ENCODE assay signal across 10 cellular contexts in genomic region chr18:3885209-3885792, GRCh38.
A peak's percentile ranks its signal among the peaks of the same experiment; 100 is the strongest.
DNase-seq lines count a peak whose midpoint lies in the region; ATAC-seq and TF ChIP-seq lines count a peak whose summit lies in the region.
"Had no signal": no experiment of that assay in that cellular context is flagged by ENCODE, and none has a peak within 500 bp of the region (broad histone marks: within the 10 kb centered on the region; RNA-seq: fewer than 3 reads in every experiment).

No MANE protein-coding gene starts in this region.

- H3K4me1 Mint-ChIP-seq in GM23338, result peaks cover 6% of the 10 kb centered on the region; the same call in 1 of the 3 replicates
- H3K4me1 Mint-ChIP-seq: IgD-negative memory B cell had no signal

- H3K4me3 ChIP-seq in GM23338 (no peak overlapping the region), stomach (no peak overlapping the region)

- 0 out of 3 replicates have a peak, but pooled peaks cover 3% of the 10 kb centered on the region for H3K36me3 Mint-ChIP-seq in GM23338 (ENCODE audit: low read depth)
- H3K36me3 Mint-ChIP-seq: IgD-negative memory B cell had no signal

- H2AFZ ChIP-seq in GM23338, result no peak overlapping the region

- peaks cover 2% of the 10 kb centered on the region for H3K27me3 Mint-ChIP-seq in GM23338 (ENCODE audit: insufficient read depth, low read depth, poor library complexity)
- H3K27me3 Mint-ChIP-seq: IgD-negative memory B cell had no signal

- H3K9me3 ChIP-seq in stomach, result no peaks in the 10 kb centered on the region

- no peak overlapping the region for H3K27ac Mint-ChIP-seq in GM23338
- H3K27ac Mint-ChIP-seq: IgD-negative memory B cell had no signal

- intact Hi-C loops in stomach (cut with DNase I; ENCODE audit: low total_unique reads), result no loop called here

- WGBS in stomach, 5 donors, result 66 to 79% (median 77%) methylated on average over 2 of the region's 2 CpGs

- no peaks in the 10 kb centered on the region for H3K27me3 ChIP-seq in GM23338 (ENCODE audit: insufficient read depth)
- no peaks in the 10 kb centered on the region for H3K27me3 ChIP-seq in foreskin keratinocyte
- no peaks in the 10 kb centered on the region for H3K27me3 ChIP-seq in stomach

- no peaks in the 10 kb centered on the region for H3K9me3 Mint-ChIP-seq in GM23338
- H3K9me3 Mint-ChIP-seq: IgD-negative memory B cell had no signal

- TF ChIP-seq CTCF in GM23338 (conservative IDR thresholded peaks at IDR 0.05; ENCODE audit: low read depth in 2 of 2) (peak; percentile 31 to 65), foreskin keratinocyte (conservative IDR thresholded peaks at IDR 0.05) (peak; percentile 45), stomach (IDR thresholded peaks at IDR 0.05) (peak in 1 of 7 experiments; percentile 13)

- H4K20me1 ChIP-seq in GM23338 (replicated peaks; ENCODE audit: insufficient read depth), result no peaks in the 10 kb centered on the region

- H3K79me2 ChIP-seq in GM23338 (replicated peaks; ENCODE audit: insufficient read depth), result no peaks in the 10 kb centered on the region

- TF ChIP-seq POLR2A in stomach (IDR thresholded peaks at IDR 0.05), result no peak

- no peak overlapping the region for H3K27ac ChIP-seq in GM23338 (ENCODE audit: low read depth)
- H3K27ac ChIP-seq in foreskin keratinocyte, result no peak overlapping the region
- H3K27ac ChIP-seq in stomach, result no peak overlapping the region

- H3K9me2 ChIP-seq in GM23338 (ENCODE audit: insufficient read depth), result no peaks in the 10 kb centered on the region

- no peak overlapping the region for H3K4me2 ChIP-seq in GM23338

- peak; percentile 93 for ATAC-seq in GM23338
- peak; percentile 76 for ATAC-seq in foreskin keratinocyte
- ATAC-seq in GM18520 (IDR thresholded peaks at IDR 0.05; ENCODE audit: unreplicated experiment), result no peak
- no peak for ATAC-seq in HG02623 (IDR thresholded peaks at IDR 0.05; ENCODE audit: unreplicated experiment)

- no peaks in the 10 kb centered on the region for H3F3A ChIP-seq in GM23338 (replicated peaks; ENCODE audit: low read depth)

- H3K4me1 ChIP-seq in GM23338 (ENCODE audit: insufficient read depth) (no peaks in the 10 kb centered on the region), foreskin keratinocyte (no peaks in the 10 kb centered on the region), stomach (peaks cover 0 to 8% (median 5%) of the 10 kb centered on the region in 4 donors)

- H3K36me3 ChIP-seq in GM23338 (ENCODE audit: insufficient read depth), result no peaks in the 10 kb centered on the region
- no peaks in the 10 kb centered on the region for H3K36me3 ChIP-seq in stomach

- DNase-seq in DMS114 treated with DMSO at 0.1 percent for 48 hours (lab: John Stamatoyannopoulos, UW; ENCODE audit: unreplicated experiment), result peak; percentile 16
- peak; percentile 84 for DNase-seq in GM23338 (ENCODE audit: low spot score)
- DNase-seq in NOMO-1 treated with DMSO at 0.1 percent for 48 hours (lab: John Stamatoyannopoulos, UW; ENCODE audit: unreplicated experiment), result peak; percentile 29
- no peak for DNase-seq in foreskin keratinocyte
- no peak for DNase-seq in cerebellar nuclear complex (lab: John Stamatoyannopoulos, UW)
- no peak for DNase-seq in stomach
- DNase-seq: stimulated activated CD4-positive, alpha-beta T cell treated with anti-CD3 and anti-CD28 coated beads, Interleukin-4, amount 100 ng/mL, for 24 hours had no signal

- TF ChIP-seq EP300 in stomach (IDR thresholded peaks at IDR 0.05), result no peak

- H3K4me3 Mint-ChIP-seq in GM23338, result no peak overlapping the region
- H3K4me3 Mint-ChIP-seq: IgD-negative memory B cell had no signal

TF ChIP-seq in GM23338, 12 proteins besides CTCF, POLR2A, EP300 and RAD21:
- no peak for TF ChIP-seq STAT1 (IDR thresholded peaks at IDR 0.05; ENCODE audit: unreplicated experiment)
- TF ChIP-seq ZNF331 (CRISPR knock-in tag; IDR thresholded peaks at IDR 0.05; ENCODE audit: low read depth), result no peak
- TF ChIP-seq POLR2AphosphoS5 (IDR thresholded peaks at IDR 0.05; ENCODE audit: low read depth), result no peak
- no peak for TF ChIP-seq ZNF462 (CRISPR knock-in tag; IDR thresholded peaks at IDR 0.05)
- TF ChIP-seq, protein P1, sequence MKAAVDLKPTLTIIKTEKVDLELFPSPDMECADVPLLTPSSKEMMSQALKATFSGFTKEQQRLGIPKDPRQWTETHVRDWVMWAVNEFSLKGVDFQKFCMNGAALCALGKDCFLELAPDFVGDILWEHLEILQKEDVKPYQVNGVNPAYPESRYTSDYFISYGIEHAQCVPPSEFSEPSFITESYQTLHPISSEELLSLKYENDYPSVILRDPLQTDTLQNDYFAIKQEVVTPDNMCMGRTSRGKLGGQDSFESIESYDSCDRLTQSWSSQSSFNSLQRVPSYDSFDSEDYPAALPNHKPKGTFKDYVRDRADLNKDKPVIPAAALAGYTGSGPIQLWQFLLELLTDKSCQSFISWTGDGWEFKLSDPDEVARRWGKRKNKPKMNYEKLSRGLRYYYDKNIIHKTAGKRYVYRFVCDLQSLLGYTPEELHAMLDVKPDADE (IDR thresholded peaks at IDR 0.05), result no peak
- TF ChIP-seq EZH2phosphoT487 (IDR thresholded peaks at IDR 0.05; ENCODE audit: unreplicated experiment), result no peak
- TF ChIP-seq EZH2 (IDR thresholded peaks at IDR 0.05; ENCODE audit: low read depth, unreplicated experiment), result no peak

Comparison
In these comparisons a context has a peak if more than half of its experiments do, and no peak if none do; other contexts are left out.
1. DNase-seq: peak in DMS114 treated with DMSO at 0.1 percent for 48 hours (single experiment), GM23338 (single experiment) and NOMO-1 treated with DMSO at 0.1 percent for 48 hours (single experiment); none in foreskin keratinocyte (0 of 2), cerebellar nuclear complex (0 of 2) and stomach (single experiment).
2. ATAC-seq: peak in GM23338 (single experiment) and foreskin keratinocyte (single experiment); none in GM18520 (single experiment) and HG02623 (single experiment).